Comparison of ENCODE assay signal across 22 cellular contexts in genomic region chrX:31860686-31861085, GRCh38.
"Had no signal": no experiment of that assay in that cellular context is flagged by ENCODE, and none has a peak within 500 bp of the region (broad histone marks: within the 10 kb centered on the region; RNA-seq: fewer than 3 reads in every experiment).

No MANE protein-coding gene starts in this region.

- H3K4me1 Mint-ChIP-seq: IgD-negative memory B cell had no signal

- H3K4me2 ChIP-seq: KMS-11 had no signal

- DNase-seq: Kasumi-1; MM.1S; NCI-H1092 treated with DMSO at 0.1 percent for 48 hours; NCI-H1436; NCI-H187; NCI-H2029; NCI-H2081 treated with DMSO at 0.1 percent for 48 hours; NCI-H2171; NCI-H226; NCI-H446; NCI-H510A; NCI-H524 treated with DMSO at 0.1 percent for 48 hours; NCI-H774; NK-92 treated with Interleukin-12 subunit alpha and Interleukin-12 subunit beta, amount 100 ng/mL, for 24 hours; Right ventricle myocardium superior; RPMI8226; SIG-M5 had no signal

- H3K9me3 ChIP-seq: SJSA1 had no signal

- H3K27me3 ChIP-seq: SJSA1 had no signal

- H3K36me3 ChIP-seq: SJSA1 had no signal

- H3K36me3 Mint-ChIP-seq: IgD-negative memory B cell had no signal

- H3K27me3 Mint-ChIP-seq: IgD-negative memory B cell had no signal

- H3K27ac Mint-ChIP-seq: IgD-negative memory B cell had no signal

- H3K4me3 ChIP-seq: SJSA1, SK-N-MC had no signal

- H3K27ac ChIP-seq: KMS-11, SJSA1, SK-N-MC had no signal

- H3K4me1 ChIP-seq: SJSA1 had no signal

- ATAC-seq: K562 had no signal

- H3K4me3 Mint-ChIP-seq: IgD-negative memory B cell had no signal
